Comparison of ENCODE assay signal across 1 cellular context in the genomic region with DNA sequence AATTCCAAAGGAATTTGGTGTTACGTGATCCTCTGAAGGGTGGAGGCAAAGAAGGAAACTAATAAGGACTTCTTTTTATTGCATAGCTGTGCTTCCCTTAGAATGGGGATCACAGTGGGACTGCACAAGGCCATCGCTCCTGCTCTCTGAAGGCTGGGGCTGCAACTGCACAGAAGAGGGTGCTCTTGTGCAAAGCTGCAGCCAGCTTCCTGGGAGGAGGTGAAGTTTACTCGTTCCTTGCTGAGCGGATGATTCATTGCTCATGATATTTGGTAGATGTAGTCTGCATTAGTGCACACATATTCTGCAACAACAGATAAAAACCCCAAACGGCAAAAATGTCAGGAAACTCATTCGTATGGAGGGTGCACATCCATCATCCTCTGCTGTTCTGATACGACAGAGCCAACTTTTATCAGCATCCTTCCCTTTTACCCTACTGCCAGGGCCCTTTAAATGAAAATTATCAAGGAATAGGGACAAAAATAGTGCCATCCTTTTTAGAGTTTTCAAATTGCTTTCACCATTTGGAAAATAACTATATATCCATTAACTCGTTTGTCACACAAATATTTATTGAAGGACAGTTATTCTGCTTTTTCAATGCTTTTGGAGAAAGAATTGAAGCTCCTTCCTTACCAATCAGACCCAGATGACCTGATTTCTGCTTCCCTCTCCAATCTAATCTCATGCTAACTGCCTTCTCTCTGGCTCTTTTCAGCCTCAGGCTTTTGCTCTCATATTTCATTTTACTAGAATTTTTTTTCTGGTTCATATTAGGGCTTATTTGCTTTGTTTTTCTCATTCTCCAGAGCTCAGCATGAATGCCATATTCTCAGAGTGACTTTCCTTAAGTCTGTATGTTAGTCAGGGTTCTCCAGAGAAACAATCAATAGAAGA.
TF ChIP-seq lines count a peak whose summit lies in the region.

No MANE protein-coding gene starts in this region.

TF ChIP-seq in GM23338, 12 proteins besides CTCF, POLR2A, EP300 and RAD21 (continued from another document):
- no peak for TF ChIP-seq ZNF462 (CRISPR knock-in tag; IDR thresholded peaks at IDR 0.05)
- TF ChIP-seq STAT1 (IDR thresholded peaks at IDR 0.05; ENCODE audit: unreplicated experiment): no peak
- TF ChIP-seq, protein P1, sequence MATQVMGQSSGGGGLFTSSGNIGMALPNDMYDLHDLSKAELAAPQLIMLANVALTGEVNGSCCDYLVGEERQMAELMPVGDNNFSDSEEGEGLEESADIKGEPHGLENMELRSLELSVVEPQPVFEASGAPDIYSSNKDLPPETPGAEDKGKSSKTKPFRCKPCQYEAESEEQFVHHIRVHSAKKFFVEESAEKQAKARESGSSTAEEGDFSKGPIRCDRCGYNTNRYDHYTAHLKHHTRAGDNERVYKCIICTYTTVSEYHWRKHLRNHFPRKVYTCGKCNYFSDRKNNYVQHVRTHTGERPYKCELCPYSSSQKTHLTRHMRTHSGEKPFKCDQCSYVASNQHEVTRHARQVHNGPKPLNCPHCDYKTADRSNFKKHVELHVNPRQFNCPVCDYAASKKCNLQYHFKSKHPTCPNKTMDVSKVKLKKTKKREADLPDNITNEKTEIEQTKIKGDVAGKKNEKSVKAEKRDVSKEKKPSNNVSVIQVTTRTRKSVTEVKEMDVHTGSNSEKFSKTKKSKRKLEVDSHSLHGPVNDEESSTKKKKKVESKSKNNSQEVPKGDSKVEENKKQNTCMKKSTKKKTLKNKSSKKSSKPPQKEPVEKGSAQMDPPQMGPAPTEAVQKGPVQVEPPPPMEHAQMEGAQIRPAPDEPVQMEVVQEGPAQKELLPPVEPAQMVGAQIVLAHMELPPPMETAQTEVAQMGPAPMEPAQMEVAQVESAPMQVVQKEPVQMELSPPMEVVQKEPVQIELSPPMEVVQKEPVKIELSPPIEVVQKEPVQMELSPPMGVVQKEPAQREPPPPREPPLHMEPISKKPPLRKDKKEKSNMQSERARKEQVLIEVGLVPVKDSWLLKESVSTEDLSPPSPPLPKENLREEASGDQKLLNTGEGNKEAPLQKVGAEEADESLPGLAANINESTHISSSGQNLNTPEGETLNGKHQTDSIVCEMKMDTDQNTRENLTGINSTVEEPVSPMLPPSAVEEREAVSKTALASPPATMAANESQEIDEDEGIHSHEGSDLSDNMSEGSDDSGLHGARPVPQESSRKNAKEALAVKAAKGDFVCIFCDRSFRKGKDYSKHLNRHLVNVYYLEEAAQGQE (IDR thresholded peaks at IDR 0.05; ENCODE audit: unreplicated experiment): no peak
TF ChIP-seq in GM23338: peak in this region for 0.
